ENCODE assay signal across 27 cellular contexts in genomic region chr6:39829331-39829730, GRCh38. TPM values are rescaled to one million over a fixed set of nuclear protein-coding genes. Genes with fewer than 3 reads are reported as not detected.
DNase-seq lines count a peak whose midpoint lies in the region; ATAC-seq and TF ChIP-seq lines count a peak whose summit lies in the region.
"Had no signal": no experiment of that assay in that cellular context is flagged by ENCODE, and none has a peak within 500 bp of the region (broad histone marks: within the 10 kb centered on the region; RNA-seq: fewer than 3 reads in every experiment).

No MANE protein-coding gene starts in this region.

- in situ Hi-C loops in gastrocnemius medialis (cut with MboI; ENCODE audit: low sequenced_read_pairs in 4 of 4) = no loop called here

- no peaks in the 10 kb centered on the region for H3K9me3 ChIP-seq in gastroesophageal sphincter
- no peaks in the 10 kb centered on the region for H3K9me3 ChIP-seq in gastrocnemius medialis
- H3K9me3 ChIP-seq: BLaER1 treated with 17β-estradiol and CSF1 and Interleukin-3, amounts not matched to agents 10 nM and 100 nM; Caco-2; HAP-1; SJSA1 had no signal

- 92% methylated on average over 2 of the region's 2 CpGs; no CpG with 5 or more reads in 1 of the 2 donors for WGBS in gastroesophageal sphincter (ENCODE audit: low coverage in 1 of 2), 2 donors

- TF ChIP-seq EP300 in gastroesophageal sphincter (IDR thresholded peaks at IDR 0.05) = no peak

- peak; percentile 59 for DNase-seq in AG10803 (ENCODE audit: low read depth)
- no peak for DNase-seq in gastrocnemius medialis
- no peak for DNase-seq in AG08395 (ENCODE audit: low spot score)
- DNase-seq in KG1 (lab: John Stamatoyannopoulos, UW) = no peak
- DNase-seq: Caco-2; CD4-positive, alpha-beta memory T cell; DMS 273 treated with DMSO at 0.1 percent for 48 hours; DMS79 treated with DMSO at 0.1 percent for 48 hours; MM.1S; NCI-H1092; NCI-H1436 treated with DMSO at 0.1 percent for 48 hours; NCI-H1930; NCI-H69; NK-92 treated with Interleukin-12 subunit alpha and Interleukin-12 subunit beta, amount 100 ng/mL, for 24 hours had no signal

- ATAC-seq in gastroesophageal sphincter (no peak), gastrocnemius medialis (no peak), GM18519 (IDR thresholded peaks at IDR 0.05; ENCODE audit: low FRiP score, unreplicated experiment) (no peak)
- ATAC-seq: GM12878, HepG2, K562, Panc1 had no signal

- no peaks in the 10 kb centered on the region for H3K27me3 ChIP-seq in gastroesophageal sphincter
- no peaks in the 10 kb centered on the region for H3K27me3 ChIP-seq in gastrocnemius medialis
- H3K27me3 ChIP-seq: BLaER1 treated with 17β-estradiol and CSF1 and Interleukin-3, amounts not matched to agents 10 nM and 100 nM had no signal

- no peak overlapping the region for H3K4me3 ChIP-seq in AG10803 (ENCODE audit: low read length)
- no peak overlapping the region for H3K4me3 ChIP-seq in gastroesophageal sphincter
- no peak overlapping the region for H3K4me3 ChIP-seq in gastrocnemius medialis
- H3K4me3 ChIP-seq: BLaER1 treated with 17β-estradiol and CSF1 and Interleukin-3, amounts not matched to agents 10 nM and 100 nM; GM12878; HAP-1; K562; SJSA1 had no signal

- no peak for TF ChIP-seq POLR2A in gastroesophageal sphincter (IDR thresholded peaks at IDR 0.05)
- no peak for TF ChIP-seq POLR2A in gastrocnemius medialis (IDR thresholded peaks at IDR 0.05)

- H3K36me3 ChIP-seq in gastroesophageal sphincter (no peaks in the 10 kb centered on the region), gastrocnemius medialis (no peaks in the 10 kb centered on the region)
- H3K36me3 ChIP-seq: BLaER1 treated with 17β-estradiol and CSF1 and Interleukin-3, amounts not matched to agents 10 nM and 100 nM; HAP-1; SJSA1 had no signal

- H3K27ac ChIP-seq in angular gyrus (ENCODE audit: low read depth, low read length) = peak overlapping the region; percentile 71
- peak overlapping the region; percentile 9 to 99 (median 76) for H3K27ac ChIP-seq in gastroesophageal sphincter
- peak overlapping the region; percentile 13 to 91 (median 86) for H3K27ac ChIP-seq in gastrocnemius medialis
- H3K27ac ChIP-seq: BLaER1 treated with 17β-estradiol and CSF1 and Interleukin-3, amounts not matched to agents 10 nM and 100 nM; HL-60; SJSA1 had no signal

- intact Hi-C loops in gastrocnemius medialis (cut with DNase I; ENCODE audit: low total_unique reads) = no loop called here

- TF ChIP-seq CTCF in AG10803 (conservative IDR thresholded peaks at IDR 0.05; ENCODE audit: low read length) (no peak), gastroesophageal sphincter (IDR thresholded peaks at IDR 0.05) (no peak), gastrocnemius medialis (IDR thresholded peaks at IDR 0.05 in 4 of 5, conservative IDR thresholded peaks at IDR 0.05 in 1 of 5) (no peak)

- H3K4me1 ChIP-seq in gastroesophageal sphincter (peaks cover 20 to 100% (median 49%) of the 10 kb centered on the region in 3 donors), gastrocnemius medialis (peaks cover 24 to 59% of the 10 kb centered on the region in 2 donors)
- H3K4me1 ChIP-seq: Caco-2, HAP-1, SJSA1 had no signal

RNA-seq across cellular contexts. Expression of gene DAAM2, which starts 37.2 kb away (rescaled TPM):
- total RNA-seq in gastroesophageal sphincter = 100 to 1,000 TPM; 200 to 373 (median 270) TPM
- 10 to 100 TPM; 25.9 to 84.0 (median 48.5) TPM for total RNA-seq in gastrocnemius medialis
- total RNA-seq: Caco-2; CD4-positive, alpha-beta memory T cell; HepG2; HT-29; NCI-H460 had no signal
